34 cellular contexts compared by ENCODE assay signal in the genomic region with DNA sequence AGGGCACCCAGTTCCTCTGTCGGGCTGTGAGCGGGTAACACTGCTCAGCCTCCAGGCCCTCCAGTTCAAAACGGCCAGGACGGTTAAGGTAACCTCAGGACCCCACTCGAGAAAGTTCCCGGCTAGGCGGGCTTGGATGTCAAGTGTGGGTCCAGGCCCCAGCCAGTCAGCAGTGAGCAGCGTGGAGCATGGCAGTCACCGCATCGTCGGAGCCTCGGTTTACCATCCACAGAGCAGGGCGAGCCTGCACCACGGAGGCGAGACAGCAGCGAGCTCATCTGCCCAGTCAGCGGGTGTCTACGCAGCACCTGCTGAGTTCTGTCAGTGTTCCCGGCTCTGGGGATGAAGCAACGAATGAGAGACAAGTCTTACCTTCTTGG.
"Had no signal": no experiment of that assay in that cellular context is flagged by ENCODE, and none has a peak within 500 bp of the region (broad histone marks: within the 10 kb centered on the region; RNA-seq: fewer than 3 reads in every experiment).

No MANE protein-coding gene starts in this region.

- H3K4me3 ChIP-seq: MG63 had no signal

- H3K4me2 ChIP-seq: KMS-11 had no signal

- H3K27me3 ChIP-seq: MG63 had no signal

- H3K27ac ChIP-seq: KMS-11 had no signal

- H3K9me3 ChIP-seq: MG63 had no signal

- H3K9ac ChIP-seq: KMS-11 had no signal

- DNase-seq: Karpas-422, Kasumi-1, MG63, MM.1S, MV-4-11, NCI-H1048, NCI-H1092, NCI-H1092 treated with DMSO at 0.1 percent for 48 hours, NCI-H1105 treated with DMSO at 0.1 percent for 48 hours, NCI-H1417, NCI-H1417 treated with DMSO at 0.1 percent for 48 hours, NCI-H1436, NCI-H1436 treated with DMSO at 0.1 percent for 48 hours, NCI-H146, NCI-H1694, NCI-H1694 treated with DMSO at 0.1 percent for 48 hours, NCI-H187, NCI-H187 treated with DMSO at 0.1 percent for 48 hours, NCI-H1930, NCI-H2029, NCI-H2029 treated with DMSO at 0.1 percent for 48 hours, NCI-H2081, NCI-H2081 treated with DMSO at 0.1 percent for 48 hours, NCI-H2107, NCI-H2171, NCI-H2171 treated with DMSO at 0.1 percent for 48 hours, NCI-H2227 treated with DMSO at 0.1 percent for 48 hours, NCI-H226, NCI-H345, NCI-H446, NCI-H446 treated with DMSO at 0.1 percent for 48 hours, NCI-H510A, NCI-H510A treated with DMSO at 0.1 percent for 48 hours had no signal
